In genomic region chr10:71770789-71771188, GRCh38 we compare ENCODE assay signal across 9 cellular contexts. TPM values are rescaled to one million over a fixed set of nuclear protein-coding genes. Genes with fewer than 3 reads are reported as not detected.
DNase-seq lines count a peak whose midpoint lies in the region; ATAC-seq and TF ChIP-seq lines count a peak whose summit lies in the region.
"Had no signal": no experiment of that assay in that cellular context is flagged by ENCODE, and none has a peak within 500 bp of the region (broad histone marks: within the 10 kb centered on the region; RNA-seq: fewer than 3 reads in every experiment).

No MANE protein-coding gene starts in this region.

- H3K4me3 ChIP-seq in left lung, result peak overlapping the region in 1 of 2 donors; percentile 68

- H3K27ac ChIP-seq in adipose tissue (ENCODE audit: low read depth, low read length) (peak overlapping the region; percentile 63), left lung (peak overlapping the region; percentile 88 to 92), substantia nigra (ENCODE audit: low read depth, low read length, poor library complexity, severe bottlenecking) (peak overlapping the region; percentile 85)

- TF ChIP-seq CTCF in left lung (IDR thresholded peaks at IDR 0.05), result no peak

- peaks cover 48 to 99% of the 10 kb centered on the region in 2 donors for H3K4me1 ChIP-seq in left lung

- no peak for ATAC-seq in left lung

- DNase-seq in MV-4-11 (lab: John Stamatoyannopoulos, UW), result peak; percentile 46
- peak; percentile 81 to 82 for DNase-seq in left lung
- peak in 1 of 49 donors; percentile 61 for DNase-seq in substantia nigra (lab: John Stamatoyannopoulos, UW)
- DNase-seq in NCI-H748 (lab: John Stamatoyannopoulos, UW; ENCODE audit: unreplicated experiment), result no peak
- no peak for DNase-seq in stimulated activated CD4-positive, alpha-beta T cell treated with anti-CD3 and anti-CD28 coated beads, Interleukin-1b, Interleukin-23, amount 100 ng/mL, for 48 hours
- no peak for DNase-seq in effector CD4-positive, alpha-beta T cell
- DNase-seq: effector CD8-positive, alpha-beta T cell; NCI-H510A treated with DMSO at 0.1 percent for 48 hours had no signal

- whole genome bisulfite sequencing in adipose tissue, 3 donors, result 31 to 80% (median 45%) methylated on average over 3 of the region's 3 CpGs

- no peaks in the 10 kb centered on the region for H3K27me3 ChIP-seq in left lung

- no peaks in the 10 kb centered on the region for H3K9me3 ChIP-seq in left lung

- peaks cover 0 to 30% of the 10 kb centered on the region in 2 donors for H3K36me3 ChIP-seq in left lung

- intact Hi-C loops in left lung (cut with DNase I), result no loop called here

RNA-seq across cellular contexts. Expression of gene VSIR, which starts 2.5 kb away (rescaled TPM):
- 10 to 100 TPM; 18.7 to 87.3 (median 40.3) TPM for polyA plus RNA-seq in adipose tissue
- total RNA-seq in left lung, result 100 to 1,000 TPM in 1 of 2 donors, 10 to 100 TPM in 1; 46.7 to 133 TPM

RNA-seq across cellular contexts. Expression of gene C10orf105, which starts 51.2 kb away (rescaled TPM):
- polyA plus RNA-seq in adipose tissue, result under 1 TPM; 0.03 to 0.22 (median 0.19) TPM
- 1 to 10 TPM in 1 of 2 donors, under 1 TPM in 1; 0.17 to 1.0 TPM for total RNA-seq in left lung

Comparison
In these comparisons a context has a peak if more than half of its experiments do, and no peak if none do; other contexts are left out.
1. DNase-seq: peak in MV-4-11 (single experiment) and left lung (2 of 2); none in NCI-H748 (single experiment), stimulated activated CD4-positive, alpha-beta T cell treated with anti-CD3 and anti-CD28 coated beads, Interleukin-1b, Interleukin-23, amount 100 ng/mL, for 48 hours (single experiment) and effector CD4-positive, alpha-beta T cell (single experiment).
2. Peak in every context shown above with its lines, with median percentiles within 50 percentile points of each other: H3K27ac ChIP-seq.